Comparison of ENCODE assay signal across 8 cellular contexts in the genomic region with DNA sequence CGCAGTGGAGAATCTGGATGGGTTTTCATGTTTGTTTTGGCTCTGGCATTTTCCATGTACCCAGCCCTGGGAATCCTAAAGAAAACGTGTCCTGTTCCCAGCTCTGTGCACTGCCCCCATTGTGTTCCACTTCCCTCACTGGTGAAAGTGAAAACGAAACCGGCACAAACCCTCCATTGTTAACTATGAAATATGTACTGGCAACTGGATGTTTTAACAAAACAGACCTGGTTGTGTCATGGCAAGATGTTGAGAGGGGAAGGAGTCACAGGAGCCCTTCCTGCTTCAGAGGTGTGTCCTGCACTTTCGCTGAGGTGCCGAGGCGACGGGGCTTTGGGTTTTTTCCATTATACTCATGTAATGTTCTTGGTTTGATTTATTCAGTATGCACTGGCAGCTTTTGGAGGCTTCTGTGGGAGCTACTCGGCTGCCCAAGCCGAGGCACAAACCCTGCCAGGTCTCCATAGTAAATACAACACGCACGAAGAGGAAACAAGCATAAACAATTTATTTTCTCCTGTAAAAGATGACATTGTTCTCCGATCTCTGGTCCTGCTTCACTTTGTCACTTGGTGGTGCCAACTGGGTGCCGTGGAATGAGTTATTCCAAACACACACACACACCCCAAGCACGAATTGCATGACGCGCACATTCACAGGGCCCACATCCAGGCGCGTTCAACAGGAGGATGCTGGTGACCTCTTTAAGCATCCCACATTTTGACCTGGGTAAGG.
A peak's percentile ranks its signal among the peaks of the same experiment; 100 is the strongest.
DNase-seq lines count a peak whose midpoint lies in the region; ATAC-seq and TF ChIP-seq lines count a peak whose summit lies in the region.

No MANE protein-coding gene starts in this region.

- DNase-seq in NCI-H1436 (lab: John Stamatoyannopoulos, UW): peak; percentile 28
- DNase-seq in NCI-H1436 treated with DMSO at 0.1 percent for 48 hours (lab: John Stamatoyannopoulos, UW): no peak
- DNase-seq in T-helper 17 cell: peak in 2 of 3 donors; percentile 5 to 8
- peak; percentile 77 for DNase-seq in brain microvascular endothelial cell
- peak; percentile 5 to 21 (median 8) for DNase-seq in stimulated activated CD4-positive, alpha-beta T cell treated with anti-CD3 and anti-CD28 coated beads, TNF-alpha, amount 100 ng/mL, for 1 hour (ENCODE audit: low read depth in 3 of 3, low spot score in 1 of 3)
- DNase-seq in hepatic stellate cell (ENCODE audit: low spot score): no peak

- peaks cover 6% of the 10 kb centered on the region for H3K36me3 ChIP-seq in brain microvascular endothelial cell (replicated peaks)
- H3K36me3 ChIP-seq in liver (ENCODE audit: control insufficient read depth in 4 of 4, insufficient read depth in 3 of 4, low read depth in 1 of 4, low read length in 3 of 4): no peaks in the 10 kb centered on the region

- H3K4me3 ChIP-seq in brain microvascular endothelial cell (ENCODE audit: low read depth, low read length) (peak overlapping the region; percentile 40), liver (ENCODE audit: low read depth in 1 of 3, low read length in 3 of 3) (peak overlapping the region; percentile 41 to 45 (median 42))

- H3K9ac ChIP-seq in liver (ENCODE audit: low read depth in 1 of 2, low read length in 2 of 2): peak overlapping the region; percentile 5 to 40

- peaks cover 6% of the 10 kb centered on the region for H3K36me3 Mint-ChIP-seq in T-helper 17 cell (ENCODE audit: low read depth)

- no peaks in the 10 kb centered on the region for H3K27me3 Mint-ChIP-seq in T-helper 17 cell

- in situ Hi-C loops in brain microvascular endothelial cell (cut with HindIII; ENCODE audit: low pct_ligation_motif_present, low sequenced_read_pairs): no loop called here

- TF ChIP-seq CTCF in brain microvascular endothelial cell (IDR thresholded peaks at IDR 0.05; ENCODE audit: low read depth, low read length, missing control alignments) (no peak), liver (IDR thresholded peaks at IDR 0.05; ENCODE audit: low read depth, low read length, missing input control) (no peak)

- H3K4me1 ChIP-seq in liver (ENCODE audit: control insufficient read depth in 4 of 4, insufficient read depth in 4 of 4, low read length in 3 of 4): peaks cover 0 to 23% (median 2%) of the 10 kb centered on the region in 4 donors

- no peak for TF ChIP-seq RAD21 in liver (IDR thresholded peaks at IDR 0.05)

- H3K4me1 Mint-ChIP-seq in T-helper 17 cell: peaks cover 32% of the 10 kb centered on the region

- H3K4me3 Mint-ChIP-seq in T-helper 17 cell: peak overlapping the region; percentile 93

- peak overlapping the region; percentile 96 for H3K27ac Mint-ChIP-seq in T-helper 17 cell

- WGBS in liver: 60% methylated on average over 19 of the region's 19 CpGs

- ATAC-seq in HG03469 (IDR thresholded peaks at IDR 0.05; ENCODE audit: unreplicated experiment): peak; percentile 45
- ATAC-seq in T-helper 17 cell: peak; percentile 88

- H3K27ac ChIP-seq in brain microvascular endothelial cell: peak overlapping the region; percentile 79
- peak overlapping the region; percentile 53 to 57 for H3K27ac ChIP-seq in liver (ENCODE audit: low read depth in 1 of 2, low read length in 2 of 2)

- H3K27me3 ChIP-seq in brain microvascular endothelial cell (replicated peaks): no peaks in the 10 kb centered on the region
- H3K27me3 ChIP-seq in liver (ENCODE audit: control insufficient read depth in 4 of 4, insufficient read depth in 4 of 4, low read length in 3 of 4): no peaks in the 10 kb centered on the region

- H3K9me3 ChIP-seq in T-helper 17 cell (ENCODE audit: control insufficient read depth, low read length, poor library complexity, severe bottlenecking) (no peaks in the 10 kb centered on the region), liver (ENCODE audit: control insufficient read depth in 4 of 4, low read length in 3 of 4) (no peaks in the 10 kb centered on the region)

TF ChIP-seq in liver, 16 proteins besides CTCF, POLR2A, EP300 and RAD21:
- TF ChIP-seq, protein P1, sequence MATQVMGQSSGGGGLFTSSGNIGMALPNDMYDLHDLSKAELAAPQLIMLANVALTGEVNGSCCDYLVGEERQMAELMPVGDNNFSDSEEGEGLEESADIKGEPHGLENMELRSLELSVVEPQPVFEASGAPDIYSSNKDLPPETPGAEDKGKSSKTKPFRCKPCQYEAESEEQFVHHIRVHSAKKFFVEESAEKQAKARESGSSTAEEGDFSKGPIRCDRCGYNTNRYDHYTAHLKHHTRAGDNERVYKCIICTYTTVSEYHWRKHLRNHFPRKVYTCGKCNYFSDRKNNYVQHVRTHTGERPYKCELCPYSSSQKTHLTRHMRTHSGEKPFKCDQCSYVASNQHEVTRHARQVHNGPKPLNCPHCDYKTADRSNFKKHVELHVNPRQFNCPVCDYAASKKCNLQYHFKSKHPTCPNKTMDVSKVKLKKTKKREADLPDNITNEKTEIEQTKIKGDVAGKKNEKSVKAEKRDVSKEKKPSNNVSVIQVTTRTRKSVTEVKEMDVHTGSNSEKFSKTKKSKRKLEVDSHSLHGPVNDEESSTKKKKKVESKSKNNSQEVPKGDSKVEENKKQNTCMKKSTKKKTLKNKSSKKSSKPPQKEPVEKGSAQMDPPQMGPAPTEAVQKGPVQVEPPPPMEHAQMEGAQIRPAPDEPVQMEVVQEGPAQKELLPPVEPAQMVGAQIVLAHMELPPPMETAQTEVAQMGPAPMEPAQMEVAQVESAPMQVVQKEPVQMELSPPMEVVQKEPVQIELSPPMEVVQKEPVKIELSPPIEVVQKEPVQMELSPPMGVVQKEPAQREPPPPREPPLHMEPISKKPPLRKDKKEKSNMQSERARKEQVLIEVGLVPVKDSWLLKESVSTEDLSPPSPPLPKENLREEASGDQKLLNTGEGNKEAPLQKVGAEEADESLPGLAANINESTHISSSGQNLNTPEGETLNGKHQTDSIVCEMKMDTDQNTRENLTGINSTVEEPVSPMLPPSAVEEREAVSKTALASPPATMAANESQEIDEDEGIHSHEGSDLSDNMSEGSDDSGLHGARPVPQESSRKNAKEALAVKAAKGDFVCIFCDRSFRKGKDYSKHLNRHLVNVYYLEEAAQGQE (IDR thresholded peaks at IDR 0.05): no peak
- TF ChIP-seq RXRA (IDR thresholded peaks at IDR 0.05) (no peak), YY1 (IDR thresholded peaks at IDR 0.05) (peak; percentile 66)

Comparison
In these comparisons a context has a peak if more than half of its experiments do, and no peak if none do; other contexts are left out.
1. DNase-seq: peak in NCI-H1436 (single experiment), T-helper 17 cell (2 of 3), brain microvascular endothelial cell (single experiment) and stimulated activated CD4-positive, alpha-beta T cell treated with anti-CD3 and anti-CD28 coated beads, TNF-alpha, amount 100 ng/mL, for 1 hour (3 of 3); none in NCI-H1436 treated with DMSO at 0.1 percent for 48 hours (single experiment) and hepatic stellate cell (single experiment).